ENCODE assay signal across 8 cellular contexts in genomic region chr3:39147374-39147709, GRCh38. TPM values are rescaled to one million over a fixed set of nuclear protein-coding genes. Genes with fewer than 3 reads are reported as not detected.
DNase-seq lines count a peak whose midpoint lies in the region; ATAC-seq and TF ChIP-seq lines count a peak whose summit lies in the region.

No MANE protein-coding gene starts in this region.

- TF ChIP-seq CTCF in GM06990 (IDR thresholded peaks at IDR 0.05; ENCODE audit: insufficient read depth, low read length, poor library complexity, severe bottlenecking) (no peak), cardiac fibroblast (IDR thresholded peaks at IDR 0.05; ENCODE audit: low read depth, low read length) (no peak), omental fat pad (IDR thresholded peaks at IDR 0.05) (no peak)

- DNase-seq in GM06990 (ENCODE audit: extremely low read depth, insufficient read length) (no peak), cardiac fibroblast (ENCODE audit: low read depth in 2 of 2) (no peak), omental fat pad (ENCODE audit: low spot score) (no peak), NCI-H226 (no peak), midbrain (lab: John Stamatoyannopoulos, UW) (no peak)
- DNase-seq in activated CD8-positive, alpha-beta memory T cell treated with anti-CD3 and anti-CD28 coated beads for 24 hours = no peak

- ATAC-seq in HG03432 (IDR thresholded peaks at IDR 0.05; ENCODE audit: unreplicated experiment) (peak; percentile 11), omental fat pad (ENCODE audit: low FRiP score) (peak; percentile 7), HG03571 (IDR thresholded peaks at IDR 0.05; ENCODE audit: unreplicated experiment) (no peak)

- peak overlapping the region; percentile 68 for H3K4me3 ChIP-seq in GM06990 (replicated peaks; ENCODE audit: low read depth, low read length)
- H3K4me3 ChIP-seq in cardiac fibroblast (replicated peaks in 1 of 2; ENCODE audit: low read depth in 2 of 2, low read length in 2 of 2) = peak overlapping the region; percentile 2 to 18

- no peaks in the 10 kb centered on the region for H3K27me3 ChIP-seq in GM06990 (replicated peaks; ENCODE audit: control insufficient read depth, insufficient read depth, low read length)

- peaks cover 19% of the 10 kb centered on the region for H3K36me3 ChIP-seq in GM06990 (ENCODE audit: control insufficient read depth, insufficient read depth, low read length)

RNA-seq across cellular contexts. Expression of gene CSRNP1, which starts 6.0 kb away (rescaled TPM):
- total RNA-seq in omental fat pad = 100 to 1,000 TPM in 2 of 4 donors, 10 to 100 TPM in 2; 52.0 to 321 (median 90.8) TPM

RNA-seq across cellular contexts. Expression of gene TTC21A, which starts 39.9 kb away (rescaled TPM):
- total RNA-seq in omental fat pad = 1 to 10 TPM; 2.6 to 9.9 (median 2.9) TPM

RNA-seq across cellular contexts. Expression of gene GORASP1, which starts 39.9 kb away (rescaled TPM):
- total RNA-seq in omental fat pad = 10 to 100 TPM; 38.7 to 56.4 (median 51.0) TPM

RNA-seq across cellular contexts. Expression of gene XIRP1, which starts 45.1 kb away (rescaled TPM):
- total RNA-seq in omental fat pad = 1 to 10 TPM in 1 of 4 donors, under 1 TPM in 1, not detected in 2; 0.65 to 2.0 TPM
